ENCODE assay signal across 8 cellular contexts in genomic region chr12:63844391-63845341, GRCh38. TPM values are rescaled to one million over a fixed set of nuclear protein-coding genes. Genes with fewer than 3 reads are reported as not detected.
DNase-seq lines count a peak whose midpoint lies in the region; ATAC-seq and TF ChIP-seq lines count a peak whose summit lies in the region.

TSS of gene SRGAP1 (plus strand) at chr12:63844700. CDS start at chr12:63844817, 117 bp downstream.

- peaks cover 36% of the 10 kb centered on the region for H3K4me1 ChIP-seq in left ventricle myocardium inferior
- H3K4me1 ChIP-seq in osteoblast (ENCODE audit: insufficient read depth, low read length), result peaks cover 26% of the 10 kb centered on the region

- H3K27me3 ChIP-seq in left ventricle myocardium inferior (ENCODE audit: low read depth) (no peaks in the 10 kb centered on the region), osteoblast (ENCODE audit: insufficient read depth, low read length) (no peaks in the 10 kb centered on the region)

- no peaks in the 10 kb centered on the region for H3K9me3 ChIP-seq in left ventricle myocardium inferior (replicated peaks)
- no peaks in the 10 kb centered on the region for H3K9me3 ChIP-seq in osteoblast (ENCODE audit: low read depth, low read length)

- H4K20me1 ChIP-seq in osteoblast (ENCODE audit: insufficient read depth, low read length), result peaks cover 18% of the 10 kb centered on the region

- H3K4me3 ChIP-seq in left ventricle myocardium inferior, result peak within 1 kb of the TSS; percentile 93
- peak within 1 kb of the TSS; percentile 100 for H3K4me3 ChIP-seq in osteoblast (ENCODE audit: insufficient read depth, low read length)

- H3K27ac ChIP-seq in 22Rv1 (peak within 1 kb of the TSS; percentile 75), angular gyrus (ENCODE audit: low read depth, low read length) (peak within 1 kb of the TSS; percentile 86), left ventricle myocardium inferior (replicated peaks) (peak within 1 kb of the TSS; percentile 95), osteoblast (ENCODE audit: low read depth, low read length) (peak within 1 kb of the TSS; percentile 94)

- no peak for TF ChIP-seq CTCF in 22Rv1 (IDR thresholded peaks at IDR 0.05)
- no peak for TF ChIP-seq CTCF in left ventricle myocardium inferior (IDR thresholded peaks at IDR 0.05; ENCODE audit: borderline replicate concordance)
- peak; percentile 9 for TF ChIP-seq CTCF in osteoblast (IDR thresholded peaks at IDR 0.05; ENCODE audit: extremely low read depth, low read depth, low read length)

- no peaks in the 10 kb centered on the region for H3K36me3 ChIP-seq in left ventricle myocardium inferior
- H3K36me3 ChIP-seq in osteoblast (ENCODE audit: insufficient read depth, low read length), result no peaks in the 10 kb centered on the region

- H2AFZ ChIP-seq in osteoblast (ENCODE audit: low read length), result peak within 1 kb of the TSS; percentile 93

- ATAC-seq in HG02943 (IDR thresholded peaks at IDR 0.05; ENCODE audit: low read depth, unreplicated experiment) (peak; percentile 17), GM18870 (IDR thresholded peaks at IDR 0.05; ENCODE audit: unreplicated experiment) (no peak)

- peak within 1 kb of the TSS; percentile 89 for H3K4me2 ChIP-seq in osteoblast (ENCODE audit: insufficient read depth, low read length)

- peaks cover 53% of the 10 kb centered on the region for H3K79me2 ChIP-seq in osteoblast (ENCODE audit: insufficient read depth, low read length)

- DNase-seq in EH (ENCODE audit: low read depth) (peak; percentile 79), NCI-H345 (lab: John Stamatoyannopoulos, UW) (peak; percentile 48), left ventricle myocardium inferior (peak; percentile 75), osteoblast (ENCODE audit: insufficient read length, low spot score, missing footprints) (peak; percentile 89)

- intact Hi-C loops in left ventricle myocardium inferior (cut with micrococcal nuclease), result loop anchor here (2.0 to 10.0 kb wide), 2 partner anchors 240 to 336 kb away; no protein-coding TSS in a partner anchor

RNA-seq across cellular contexts. Expression of gene SRGAP1, which starts in this region (rescaled TPM):
- 2.3 TPM for total RNA-seq in left ventricle myocardium inferior
- 24.8 and 26.1 TPM in 2 replicates for total RNA-seq in osteoblast
